Comparison of ENCODE assay signal across 8 cellular contexts in genomic region chr20:17648782-17649730, GRCh38. TPM values are rescaled to one million over a fixed set of nuclear protein-coding genes. Genes with fewer than 3 reads are reported as not detected.
DNase-seq lines count a peak whose midpoint lies in the region; ATAC-seq and TF ChIP-seq lines count a peak whose summit lies in the region.

No MANE protein-coding gene starts in this region.

- no peaks in the 10 kb centered on the region for H3K36me3 ChIP-seq in OCI-LY7 (ENCODE audit: insufficient read depth, low read length)

- H3K4me3 ChIP-seq in OCI-LY7 (ENCODE audit: low read depth, low read length, poor library complexity, severe bottlenecking) = peak overlapping the region; percentile 12
- no peak overlapping the region for H3K4me3 ChIP-seq in dorsolateral prefrontal cortex

- DNase-seq in ACHN (peak; percentile 5), GM19238 (ENCODE audit: insufficient read length, low spot score) (peak; percentile 59), OCI-LY7 (ENCODE audit: low spot score) (peak; percentile 67), dorsolateral prefrontal cortex (peak in 3 of 10 donors; percentile 21 to 55 (median 41)), nephron progenitor cell (no peak), middle frontal gyrus (ENCODE audit: extremely low spot score, low spot score) (no peak)

- in situ Hi-C loops in ACHN (cut with HindIII; ENCODE audit: low pct_ligation_motif_present, low pct_unique_long_range_greater_than_20kb, low sequenced_read_pairs) = no loop called here

- H3K4me1 ChIP-seq in OCI-LY7 (ENCODE audit: insufficient read depth, low read length, poor library complexity, severe bottlenecking) = peaks cover 65% of the 10 kb centered on the region

- no peaks in the 10 kb centered on the region for H3K9me3 Mint-ChIP-seq in nephron progenitor cell

- no peaks in the 10 kb centered on the region for H3K9me2 ChIP-seq in OCI-LY7 (ENCODE audit: insufficient read depth, low read length)

- peaks cover 78% of the 10 kb centered on the region for H3K4me1 Mint-ChIP-seq in nephron progenitor cell

- H3K79me2 ChIP-seq in OCI-LY7 (ENCODE audit: insufficient read depth, low read depth, low read length) = no peaks in the 10 kb centered on the region

- no peaks in the 10 kb centered on the region for H3K27me3 ChIP-seq in dorsolateral prefrontal cortex

- no TSS peak for BruUV-seq in OCI-LY7 (replicated peaks; lab: Mats Ljungman, UMichigan)

- H3K27ac ChIP-seq in OCI-LY7 (ENCODE audit: low read depth, low read length, poor library complexity, severe bottlenecking) (peak overlapping the region; percentile 76), dorsolateral prefrontal cortex (peak overlapping the region in 4 of 59 donors; percentile 18 to 50 (median 37))

- H3K27me3 Mint-ChIP-seq in nephron progenitor cell (ENCODE audit: low read depth, poor library complexity) = no peaks in the 10 kb centered on the region

- H3K9me3 ChIP-seq in OCI-LY7 (ENCODE audit: low read length) = no peaks in the 10 kb centered on the region

- peaks cover 2% of the 10 kb centered on the region for H3K36me3 Mint-ChIP-seq in nephron progenitor cell (ENCODE audit: low read depth)

- H3K27ac Mint-ChIP-seq in nephron progenitor cell = no peak overlapping the region

- no peaks in the 10 kb centered on the region for H4K20me1 ChIP-seq in OCI-LY7 (ENCODE audit: insufficient read depth, low read length)

- peak; percentile 79 for TF ChIP-seq CTCF in OCI-LY7 (conservative IDR thresholded peaks at IDR 0.05; ENCODE audit: low read length)
- peak in 39 of 56 donors; percentile 5 to 53 (median 28) for TF ChIP-seq CTCF in dorsolateral prefrontal cortex (IDR thresholded peaks at IDR 0.05 in 54 of 56, conservative IDR thresholded peaks at IDR 0.05 in 2 of 56; ENCODE audit: low read depth in 1 of 56, partially characterized antibody in 56 of 56)
- TF ChIP-seq CTCF in nephron progenitor cell (IDR thresholded peaks at IDR 0.05) = peak; percentile 27

- CTCF ChIA-PET in OCI-LY7 (lab: Charles Lee; ENCODE audit: unreplicated experiment) = interaction anchor here (1.3 kb wide), 1 partner anchor 33 kb away, joined by 3 read pairs; the partner anchor contains the start of gene RRBP1

- ATAC-seq in HG02610 (IDR thresholded peaks at IDR 0.05; ENCODE audit: unreplicated experiment) (no peak), HG03521 (IDR thresholded peaks at IDR 0.05; ENCODE audit: unreplicated experiment) (no peak)

- POLR2A ChIA-PET in OCI-LY7 (lab: Charles Lee) = interaction anchor here (0.7 to 1.1 kb wide), 2 partner anchors 143 to 637 kb away, joined by 3 read pairs; no protein-coding TSS in a partner anchor

- intact Hi-C loops in OCI-LY7 (cut with micrococcal nuclease; ENCODE audit: unreplicated experiment) (loop anchor here (2.0 kb wide), 1 partner anchor 78 kb away; the partner anchor contains the start of gene DSTN), dorsolateral prefrontal cortex (cut with DNase I) (no loop called here)

- H3K4me3 Mint-ChIP-seq in nephron progenitor cell = no peak overlapping the region

- peak overlapping the region; percentile 52 for H3K4me2 ChIP-seq in OCI-LY7 (ENCODE audit: low read length)

- peak overlapping the region; percentile 39; the same call in 1 of the 2 replicates for H2AFZ ChIP-seq in OCI-LY7 (ENCODE audit: low read length)

RNA-seq across cellular contexts. Expression of gene RRBP1, which starts 33.0 kb away (rescaled TPM):
- 13.6 and 16.8 TPM in 2 replicates for total RNA-seq in OCI-LY7 (2014; rRNA removed; shearing (Covaris generic))
- total RNA-seq in OCI-LY7 (2022) (41.2 and 46.3 TPM in 2 replicates), dorsolateral prefrontal cortex (100 to 1,000 TPM in 1 of 120 experiments, 10 to 100 TPM in 119; 25.5 to 102 (median 45.7) TPM)

RNA-seq across cellular contexts. Expression of gene BANF2, which starts 50.7 kb away (rescaled TPM):
- total RNA-seq in OCI-LY7 (2014; rRNA removed; shearing (Covaris generic)) = not detected in 2 replicates
- total RNA-seq in OCI-LY7 (2022) = not detected in 2 replicates
- total RNA-seq in dorsolateral prefrontal cortex = not detected

Comparison
In these comparisons a context has a peak if more than half of its experiments do, and no peak if none do; other contexts are left out.
1. DNase-seq: peak in ACHN (single experiment), GM19238 (single experiment) and OCI-LY7 (single experiment); none in nephron progenitor cell (single experiment) and middle frontal gyrus (single experiment).
2. CTCF ChIP-seq: peak in every context shown above with its lines; median percentile 79 in OCI-LY7; 28 in dorsolateral prefrontal cortex; 27 in nephron progenitor cell.